Comparison of ENCODE assay signal across 1 cellular context in the genomic region with DNA sequence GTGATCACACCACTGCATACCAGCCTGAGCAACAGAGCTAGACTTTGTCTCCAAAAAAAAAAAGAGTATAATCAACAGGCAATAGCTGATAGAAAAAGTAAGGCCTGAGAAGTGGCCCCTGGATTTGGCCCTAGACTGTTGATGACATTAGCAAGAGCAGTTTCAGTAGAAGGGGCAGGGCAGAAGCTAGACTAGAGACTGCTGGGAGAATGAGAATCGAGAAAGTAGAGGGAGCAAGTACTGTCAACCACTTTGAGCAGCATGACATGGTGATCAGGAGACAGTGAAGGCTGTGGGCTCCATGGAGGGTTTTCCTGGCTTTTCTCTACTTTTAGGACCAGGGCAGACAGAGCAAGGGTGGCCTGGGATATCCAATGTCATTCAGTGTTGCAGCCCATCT.
TF ChIP-seq lines count a peak whose summit lies in the region.

No MANE protein-coding gene starts in this region.

TF ChIP-seq in K562, 482 proteins besides CTCF, POLR2A, EP300 and RAD21:
- TF ChIP-seq POLR2AphosphoS5 (IDR thresholded peaks at IDR 0.05; ENCODE audit: control insufficient read depth, insufficient read depth, low read depth, low read length) (no peak), ZNF133 (CRISPR knock-in tag; IDR thresholded peaks at IDR 0.05) (no peak), XRCC4 (IDR thresholded peaks at IDR 0.05; ENCODE audit: extremely low read depth, insufficient read depth, insufficient read length) (no peak), JUN (IDR thresholded peaks at IDR 0.05; ENCODE audit: borderline replicate concordance, low read depth, low read length) (no peak), JUN (CRISPR knock-in tag; IDR thresholded peaks at IDR 0.05; ENCODE audit: borderline replicate concordance) (no peak), PHB (CRISPR knock-in tag; IDR thresholded peaks at IDR 0.05) (no peak), CBFA2T3 (IDR thresholded peaks at IDR 0.05) (no peak), BCOR (IDR thresholded peaks at IDR 0.05) (no peak), EHMT2 (IDR thresholded peaks at IDR 0.05) (no peak), NR3C1 (CRISPR knock-in tag; IDR thresholded peaks at IDR 0.05) (no peak)
- TF ChIP-seq, protein P1, sequence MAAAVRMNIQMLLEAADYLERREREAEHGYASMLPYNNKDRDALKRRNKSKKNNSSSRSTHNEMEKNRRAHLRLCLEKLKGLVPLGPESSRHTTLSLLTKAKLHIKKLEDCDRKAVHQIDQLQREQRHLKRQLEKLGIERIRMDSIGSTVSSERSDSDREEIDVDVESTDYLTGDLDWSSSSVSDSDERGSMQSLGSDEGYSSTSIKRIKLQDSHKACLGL (CRISPR knock-in tag; IDR thresholded peaks at IDR 0.05; ENCODE audit: borderline replicate concordance, poor library complexity, severe bottlenecking): no peak
- TF ChIP-seq, protein P2, sequence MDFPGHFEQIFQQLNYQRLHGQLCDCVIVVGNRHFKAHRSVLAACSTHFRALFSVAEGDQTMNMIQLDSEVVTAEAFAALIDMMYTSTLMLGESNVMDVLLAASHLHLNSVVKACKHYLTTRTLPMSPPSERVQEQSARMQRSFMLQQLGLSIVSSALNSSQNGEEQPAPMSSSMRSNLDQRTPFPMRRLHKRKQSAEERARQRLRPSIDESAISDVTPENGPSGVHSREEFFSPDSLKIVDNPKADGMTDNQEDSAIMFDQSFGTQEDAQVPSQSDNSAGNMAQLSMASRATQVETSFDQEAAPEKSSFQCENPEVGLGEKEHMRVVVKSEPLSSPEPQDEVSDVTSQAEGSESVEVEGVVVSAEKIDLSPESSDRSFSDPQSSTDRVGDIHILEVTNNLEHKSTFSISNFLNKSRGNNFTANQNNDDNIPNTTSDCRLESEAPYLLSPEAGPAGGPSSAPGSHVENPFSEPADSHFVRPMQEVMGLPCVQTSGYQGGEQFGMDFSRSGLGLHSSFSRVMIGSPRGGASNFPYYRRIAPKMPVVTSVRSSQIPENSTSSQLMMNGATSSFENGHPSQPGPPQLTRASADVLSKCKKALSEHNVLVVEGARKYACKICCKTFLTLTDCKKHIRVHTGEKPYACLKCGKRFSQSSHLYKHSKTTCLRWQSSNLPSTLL (IDR thresholded peaks at IDR 0.05): no peak
- TF ChIP-seq, protein P3, sequence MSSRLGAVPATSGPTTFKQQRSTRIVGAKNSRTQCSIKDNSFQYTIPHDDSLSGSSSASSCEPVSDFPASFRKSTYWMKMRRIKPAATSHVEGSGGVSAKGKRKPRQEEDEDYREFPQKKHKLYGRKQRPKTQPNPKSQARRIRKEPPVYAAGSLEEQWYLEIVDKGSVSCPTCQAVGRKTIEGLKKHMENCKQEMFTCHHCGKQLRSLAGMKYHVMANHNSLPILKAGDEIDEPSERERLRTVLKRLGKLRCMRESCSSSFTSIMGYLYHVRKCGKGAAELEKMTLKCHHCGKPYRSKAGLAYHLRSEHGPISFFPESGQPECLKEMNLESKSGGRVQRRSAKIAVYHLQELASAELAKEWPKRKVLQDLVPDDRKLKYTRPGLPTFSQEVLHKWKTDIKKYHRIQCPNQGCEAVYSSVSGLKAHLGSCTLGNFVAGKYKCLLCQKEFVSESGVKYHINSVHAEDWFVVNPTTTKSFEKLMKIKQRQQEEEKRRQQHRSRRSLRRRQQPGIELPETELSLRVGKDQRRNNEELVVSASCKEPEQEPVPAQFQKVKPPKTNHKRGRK (tag; IDR thresholded peaks at IDR 0.05): no peak
- TF ChIP-seq, protein P4, sequence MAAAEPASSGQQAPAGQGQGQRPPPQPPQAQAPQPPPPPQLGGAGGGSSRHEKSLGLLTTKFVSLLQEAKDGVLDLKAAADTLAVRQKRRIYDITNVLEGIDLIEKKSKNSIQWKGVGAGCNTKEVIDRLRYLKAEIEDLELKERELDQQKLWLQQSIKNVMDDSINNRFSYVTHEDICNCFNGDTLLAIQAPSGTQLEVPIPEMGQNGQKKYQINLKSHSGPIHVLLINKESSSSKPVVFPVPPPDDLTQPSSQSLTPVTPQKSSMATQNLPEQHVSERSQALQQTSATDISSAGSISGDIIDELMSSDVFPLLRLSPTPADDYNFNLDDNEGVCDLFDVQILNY (CRISPR knock-in tag; IDR thresholded peaks at IDR 0.05): no peak
